14 cellular contexts compared by ENCODE assay signal in the genomic region with DNA sequence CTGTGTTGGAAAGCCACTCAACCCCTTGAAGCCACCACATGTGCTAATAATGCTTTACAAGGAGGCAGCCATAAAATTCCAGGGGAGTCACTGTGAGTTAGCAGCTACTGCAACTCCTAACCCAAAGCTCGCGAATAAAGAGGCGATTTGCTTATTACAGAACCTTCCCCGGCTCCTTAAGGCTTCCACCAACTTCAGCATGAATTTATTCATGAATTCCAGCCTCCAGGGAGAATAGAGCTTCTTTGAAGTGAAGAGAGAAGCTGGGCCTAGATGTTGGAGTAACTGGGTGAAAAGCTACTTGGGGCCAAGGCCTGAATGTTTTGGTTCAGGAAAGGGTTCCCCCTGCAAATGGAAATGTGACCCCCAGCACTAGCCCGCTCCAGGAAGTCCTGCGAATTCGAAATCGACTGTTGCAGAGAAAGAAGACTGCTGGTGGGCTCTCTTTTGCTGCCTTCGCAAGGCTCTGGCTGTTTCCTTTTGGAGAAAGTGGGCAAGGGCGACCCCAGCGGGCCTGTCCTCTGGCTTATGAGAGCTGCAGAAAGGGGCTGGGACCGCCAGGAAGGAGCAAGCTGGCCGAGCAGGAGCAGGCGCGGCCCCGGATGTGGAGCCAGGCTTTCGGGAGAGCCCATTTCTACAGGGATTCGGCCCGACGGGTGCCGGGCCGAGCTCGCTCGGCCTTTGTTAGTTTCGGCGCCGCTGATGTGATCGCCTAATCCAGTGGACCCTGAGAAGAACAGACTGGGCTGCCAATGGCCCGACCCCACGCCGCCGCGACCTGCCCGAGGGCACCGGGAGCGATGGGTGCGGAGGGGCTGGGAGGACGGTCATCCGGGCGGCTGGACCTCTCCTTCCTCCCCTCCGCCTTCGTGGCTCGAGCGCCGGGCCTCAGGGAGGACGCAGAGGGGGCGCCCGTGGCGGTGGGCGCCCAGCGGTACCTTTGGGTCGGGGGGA. TPM values are rescaled to one million over a fixed set of nuclear protein-coding genes. Genes with fewer than 3 reads are reported as not detected.
A peak's percentile ranks its signal among the peaks of the same experiment; 100 is the strongest.
DNase-seq lines count a peak whose midpoint lies in the region; ATAC-seq and TF ChIP-seq lines count a peak whose summit lies in the region.
"Had no signal": no experiment of that assay in that cellular context is flagged by ENCODE, and none has a peak within 500 bp of the region (broad histone marks: within the 10 kb centered on the region; RNA-seq: fewer than 3 reads in every experiment).

No MANE protein-coding gene starts in this region.

- H3K27ac ChIP-seq in HUES64 (ENCODE audit: low read depth, low read length) (peak overlapping the region; percentile 46; the same call in 1 of the 2 replicates), breast epithelium (no peak overlapping the region), smooth muscle cell (ENCODE audit: low read depth) (no peak overlapping the region)

- ATAC-seq in left colon (peak; percentile 15), sciatic nerve (no peak)

- H3K27me3 ChIP-seq in HUES64 (ENCODE audit: insufficient read depth, low read length): peaks cover 74% of the 10 kb centered on the region
- peaks cover 20 to 56% of the 10 kb centered on the region in 2 donors for H3K27me3 ChIP-seq in breast epithelium
- H3K27me3 ChIP-seq in smooth muscle cell (ENCODE audit: low read depth): peaks cover 71% of the 10 kb centered on the region

- TF ChIP-seq CTCF in breast epithelium (IDR thresholded peaks at IDR 0.05) (no peak), smooth muscle cell (IDR thresholded peaks at IDR 0.05; ENCODE audit: borderline replicate concordance, insufficient read depth, poor library complexity, severe bottlenecking) (no peak)

- no peaks in the 10 kb centered on the region for H3K79me2 ChIP-seq in smooth muscle cell (ENCODE audit: low read depth)

- intact Hi-C loops in breast epithelium (cut with DNase I; ENCODE audit: low total_unique reads) (loop anchor here (2.0 kb wide), 1 partner anchor 200 kb away; no protein-coding TSS in a partner anchor), left colon (cut with DNase I, micrococcal nuclease) (loop anchor here in 1 of 2 donors (10.0 kb wide), 1 partner anchor 206 kb away; no protein-coding TSS in a partner anchor), sciatic nerve (cut with DNase I) (loop anchor here (10.0 kb wide), 1 partner anchor 126 kb away; no protein-coding TSS in a partner anchor)

- no peak overlapping the region for H2AFZ ChIP-seq in smooth muscle cell (ENCODE audit: low read depth)

- WGBS in HUES64: 3% methylated on average over 52 of the region's 52 CpGs
- WGBS in smooth muscle cell (ENCODE audit: low lambda C conversion rate): 8% methylated on average over 48 of the region's 52 CpGs

- H3K4me2 ChIP-seq in smooth muscle cell: peak overlapping the region; percentile 59

- peak overlapping the region; percentile 48 for H3K4me3 ChIP-seq in HUES64 (ENCODE audit: low read length)
- peak overlapping the region in 2 of 3 donors; percentile 18 to 57 for H3K4me3 ChIP-seq in breast epithelium
- H3K4me3 ChIP-seq in smooth muscle cell: peak overlapping the region; percentile 36

- TF ChIP-seq POLR2A in breast epithelium (IDR thresholded peaks at IDR 0.05): no peak
- no peak for TF ChIP-seq POLR2A in erythroblast (IDR thresholded peaks at IDR 0.05; ENCODE audit: low read length)

- H3K9ac ChIP-seq in HUES64 (ENCODE audit: low read depth, low read length): peak overlapping the region; percentile 32; the same call in 1 of the 2 replicates
- H3K9ac ChIP-seq in smooth muscle cell (ENCODE audit: low read depth): no peak overlapping the region

- peaks cover 5% of the 10 kb centered on the region for H4K20me1 ChIP-seq in smooth muscle cell (ENCODE audit: low read depth)

- H3K9me3 ChIP-seq in HUES64 (ENCODE audit: insufficient read depth, low read depth, low read length) (no peaks in the 10 kb centered on the region), breast epithelium (no peaks in the 10 kb centered on the region), smooth muscle cell (replicated peaks; ENCODE audit: low read depth) (no peaks in the 10 kb centered on the region)

- DNase-seq in breast epithelium (ENCODE audit: low spot score in 2 of 2) (no peak), left colon (no peak), smooth muscle cell (lab: John Stamatoyannopoulos, UW; ENCODE audit: unreplicated experiment) (no peak), erythroblast (lab: John Stamatoyannopoulos, UW) (no peak), NCI-H2029 (lab: John Stamatoyannopoulos, UW) (no peak), sciatic nerve (ENCODE audit: low spot score) (no peak)
- DNase-seq in stimulated activated naive CD4-positive, alpha-beta T cell (lab: John Stamatoyannopoulos, UW): no peak
- DNase-seq: activated CD4-positive, alpha-beta T cell treated with anti-CD3 and anti-CD28 coated beads, Interleukin-2, amount 50 U/mL, for 4 hours; activated naive CD4-positive, alpha-beta T cell treated with anti-CD3 and anti-CD28 coated beads, Interleukin-2, amount 50 U/mL, for 16 hours; DMS153; stimulated activated naive CD4-positive, alpha-beta T cell treated with Interleukin-2 at 50 U/mL for 16 hours had no signal

- peaks cover 4% of the 10 kb centered on the region for H3F3A ChIP-seq in smooth muscle cell (ENCODE audit: low read depth)

- peaks cover 26% of the 10 kb centered on the region for H3K4me1 ChIP-seq in HUES64 (ENCODE audit: insufficient read depth, low read length)
- peaks cover 0 to 5% of the 10 kb centered on the region in 2 donors for H3K4me1 ChIP-seq in breast epithelium
- peaks cover 40% of the 10 kb centered on the region for H3K4me1 ChIP-seq in smooth muscle cell (ENCODE audit: low read depth)

- peaks cover 15% of the 10 kb centered on the region for H3K36me3 ChIP-seq in HUES64 (ENCODE audit: insufficient read depth, low read length)
- H3K36me3 ChIP-seq in breast epithelium: no peaks in the 10 kb centered on the region
- no peaks in the 10 kb centered on the region for H3K36me3 ChIP-seq in smooth muscle cell (ENCODE audit: low read depth)

RNA-seq across cellular contexts. Expression of gene CBX8, which starts 7.6 kb away (rescaled TPM):
- 1.1 TPM for polyA plus RNA-seq in HUES64 (2013, experiment 1 of 2)
- 3.0 TPM for polyA plus RNA-seq in HUES64 (2013, experiment 2 of 2)
- total RNA-seq in breast epithelium (1 to 10 TPM; 1.9 to 9.2 (median 6.7) TPM), left colon (1 to 10 TPM; 4.0 to 6.5 TPM), smooth muscle cell (1.9 and 2.6 TPM in 2 replicates), sciatic nerve (2.0 TPM)
- polyA plus RNA-seq in smooth muscle cell: 4.3 and 9.0 TPM in 2 replicates

RNA-seq across cellular contexts. Expression of gene CBX2, which starts 11.3 kb away (rescaled TPM):
- polyA plus RNA-seq in HUES64 (2013, experiment 1 of 2): 52.5 TPM
- 62.4 TPM for polyA plus RNA-seq in HUES64 (2013, experiment 2 of 2)
- 1 to 10 TPM; 1.2 to 2.2 (median 2.0) TPM for total RNA-seq in breast epithelium
- under 1 TPM; 0.49 to 0.78 TPM for total RNA-seq in left colon
- total RNA-seq in smooth muscle cell: 4.0 and 7.3 TPM in 2 replicates
- 10.1 and 11.0 TPM in 2 replicates for polyA plus RNA-seq in smooth muscle cell
- 4.7 TPM for total RNA-seq in sciatic nerve

RNA-seq across cellular contexts. Expression of gene CBX4, which starts 50.0 kb away (rescaled TPM):
- polyA plus RNA-seq in HUES64 (2013, experiment 1 of 2): 2.3 TPM
- polyA plus RNA-seq in HUES64 (2013, experiment 2 of 2): 2.5 TPM
- total RNA-seq in breast epithelium: 10 to 100 TPM; 11.5 to 20.6 (median 13.4) TPM
- 10 to 100 TPM; 12.1 to 14.5 TPM for total RNA-seq in left colon
- 17.3 and 17.4 TPM in 2 replicates for total RNA-seq in smooth muscle cell
- polyA plus RNA-seq in smooth muscle cell: 44.6 and 47.2 TPM in 2 replicates
- total RNA-seq in sciatic nerve: 16.8 TPM

RNA-seq across cellular contexts. Expression of gene ENPP7, which starts 58.5 kb away (rescaled TPM):
- not detected for polyA plus RNA-seq in HUES64 (2013, experiment 1 of 2)
- polyA plus RNA-seq in HUES64 (2013, experiment 2 of 2): not detected
- total RNA-seq in breast epithelium: not detected
- total RNA-seq in left colon: under 1 TPM in 1 of 2 donors, not detected in 1; 0.17 TPM
- total RNA-seq in smooth muscle cell: not detected in 2 replicates
- not detected in 2 replicates for polyA plus RNA-seq in smooth muscle cell
- total RNA-seq in sciatic nerve: not detected
- total RNA-seq: dermis microvascular lymphatic vessel endothelial cell, myocyte had no signal
